In the genomic region with DNA sequence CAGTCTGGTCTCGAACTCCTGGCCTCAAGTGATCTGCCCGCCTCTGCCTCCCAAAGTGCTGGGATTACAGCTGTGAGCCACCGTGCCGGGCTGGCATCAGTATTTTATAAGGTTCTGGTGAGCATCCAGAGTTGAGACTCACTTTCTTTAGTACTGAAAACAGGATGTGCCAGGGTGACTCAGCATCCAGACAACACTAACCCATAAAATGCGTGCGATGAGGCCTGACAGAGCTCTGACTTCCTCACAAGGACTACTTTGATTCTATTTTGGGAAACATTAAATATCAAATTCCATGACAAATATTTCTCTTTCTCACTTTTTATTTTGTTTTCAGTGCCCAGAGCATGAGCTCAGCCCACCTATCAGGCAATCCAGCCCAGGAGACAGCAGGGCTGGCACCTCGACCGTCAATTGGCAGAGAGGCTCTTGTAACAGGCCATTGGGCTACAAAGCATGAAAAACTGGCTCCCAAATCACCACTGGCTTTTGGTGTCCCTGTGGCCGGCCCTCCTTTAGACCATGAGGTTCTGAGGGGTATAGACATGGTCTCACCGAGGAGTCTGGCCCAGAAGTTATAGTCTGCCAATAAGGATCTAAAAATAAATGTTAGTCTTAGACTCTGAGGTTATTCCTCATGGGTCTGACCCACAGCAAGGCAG, we compare ENCODE assay signal across 9 cellular contexts.
DNase-seq lines count a peak whose midpoint lies in the region; ATAC-seq, FAIRE-seq and TF ChIP-seq lines count a peak whose summit lies in the region.
"Had no signal": no experiment of that assay in that cellular context is flagged by ENCODE, and none has a peak within 500 bp of the region (broad histone marks: within the 10 kb centered on the region; RNA-seq: fewer than 3 reads in every experiment).

No MANE protein-coding gene starts in this region.

- H2AFZ ChIP-seq in OCI-LY7 (ENCODE audit: low read length) = no peak overlapping the region

- DNase-seq in EL (peak; percentile 96), OCI-LY7 (ENCODE audit: low spot score) (peak; percentile 48), left lung (peak in 1 of 2 donors; percentile 60), frontal cortex (ENCODE audit: low spot score in 2 of 2) (no peak), GM13976 (ENCODE audit: low spot score) (no peak)
- DNase-seq in stimulated activated naive CD8-positive, alpha-beta T cell treated with anti-CD3 and anti-CD28 coated beads, Interleukin-15, Interleukin-2, amounts not matched to agents 100 U/mL and 50 U/mL, for 24 hours = peak; percentile 47

- intact Hi-C loops in OCI-LY7 (cut with micrococcal nuclease; ENCODE audit: unreplicated experiment) (no loop called here), left lung (cut with DNase I) (no loop called here)

- H3K4me2 ChIP-seq in OCI-LY7 (ENCODE audit: low read length) = 0 out of 2 replicates have a peak overlapping the region, but pooled peaks have one; percentile 13
- H3K4me2 ChIP-seq: KMS-11 had no signal

- H3K4me3 ChIP-seq in OCI-LY7 (ENCODE audit: low read depth, low read length, poor library complexity, severe bottlenecking) = no peak overlapping the region
- H3K4me3 ChIP-seq in left lung = no peak overlapping the region

- BruUV-seq in OCI-LY7 (replicated peaks; lab: Mats Ljungman, UMichigan) = no TSS peak

- CTCF ChIA-PET in OCI-LY7 (lab: Charles Lee; ENCODE audit: unreplicated experiment) = no interaction called here

- H3K27ac ChIP-seq in OCI-LY7 (ENCODE audit: low read depth, low read length, poor library complexity, severe bottlenecking) = no peak overlapping the region
- peak overlapping the region; percentile 18 for H3K27ac ChIP-seq in angular gyrus (ENCODE audit: low read depth, low read length)
- peak overlapping the region in 1 of 2 donors; percentile 54 for H3K27ac ChIP-seq in left lung
- H3K27ac ChIP-seq: KMS-11 had no signal

- H3K9me2 ChIP-seq in OCI-LY7 (ENCODE audit: insufficient read depth, low read length) = no peaks in the 10 kb centered on the region

- ATAC-seq in left lung = peak; percentile 69
- peak; percentile 83 for ATAC-seq in stimulated activated naive CD8-positive, alpha-beta T cell treated with anti-CD3 and anti-CD28 coated beads, Interleukin-15, Interleukin-2, amounts not matched to agents 100 U/mL and 50 U/mL, for 24 hours
- no peak for ATAC-seq in HG02885 (IDR thresholded peaks at IDR 0.05; ENCODE audit: poor library complexity, unreplicated experiment)

- TF ChIP-seq CTCF in OCI-LY7 (conservative IDR thresholded peaks at IDR 0.05; ENCODE audit: low read length) = no peak
- no peak for TF ChIP-seq CTCF in left lung (IDR thresholded peaks at IDR 0.05)
- TF ChIP-seq CTCF in GM13976 (IDR thresholded peaks at IDR 0.05; ENCODE audit: borderline replicate concordance, control extremely low read depth, extremely low read depth, insufficient read depth, missing control alignments) = no peak

- no peaks in the 10 kb centered on the region for H3K36me3 ChIP-seq in OCI-LY7 (ENCODE audit: insufficient read depth, low read length)
- no peaks in the 10 kb centered on the region for H3K36me3 ChIP-seq in left lung

- in situ Hi-C loops in GM13976 (cut with MboI; ENCODE audit: low sequenced_read_pairs, unreplicated experiment) = no loop called here

- H3K9me3 ChIP-seq in OCI-LY7 (ENCODE audit: low read length) (no peaks in the 10 kb centered on the region), left lung (peaks cover 0 to 13% of the 10 kb centered on the region in 2 donors)

- no peak for FAIRE-seq in frontal cortex (lab: Jason Lieb, UNC)

- H3K4me1 ChIP-seq in OCI-LY7 (ENCODE audit: insufficient read depth, low read length, poor library complexity, severe bottlenecking) (peaks cover 7% of the 10 kb centered on the region), left lung (peaks cover 5 to 8% of the 10 kb centered on the region in 2 donors)

- H3K27me3 ChIP-seq in left lung = no peaks in the 10 kb centered on the region

- POLR2A ChIA-PET in OCI-LY7 (lab: Charles Lee) = interaction anchor here (0.6 to 1.0 kb wide), 2 partner anchors 13 to 1231 kb away, joined by 3 to 4 read pairs; no protein-coding TSS in a partner anchor

- H3K79me2 ChIP-seq in OCI-LY7 (ENCODE audit: insufficient read depth, low read depth, low read length) = no peaks in the 10 kb centered on the region

- H4K20me1 ChIP-seq in OCI-LY7 (ENCODE audit: insufficient read depth, low read length) = no peaks in the 10 kb centered on the region

Comparison
In these comparisons a context has a peak if more than half of its experiments do, and no peak if none do; other contexts are left out.
1. DNase-seq: peak in EL (single experiment), OCI-LY7 (single experiment) and stimulated activated naive CD8-positive, alpha-beta T cell treated with anti-CD3 and anti-CD28 coated beads, Interleukin-15, Interleukin-2, amounts not matched to agents 100 U/mL and 50 U/mL, for 24 hours (single experiment); none in frontal cortex (0 of 2) and GM13976 (single experiment).